Comparison of ENCODE assay signal across 1 cellular context in genomic region chr12:77842430-77842829, GRCh38.
TF ChIP-seq lines count a peak whose summit lies in the region.

No MANE protein-coding gene starts in this region.

TF ChIP-seq in liver, 16 proteins besides CTCF, POLR2A, EP300 and RAD21 (continued from another document):
- TF ChIP-seq, protein P1, sequence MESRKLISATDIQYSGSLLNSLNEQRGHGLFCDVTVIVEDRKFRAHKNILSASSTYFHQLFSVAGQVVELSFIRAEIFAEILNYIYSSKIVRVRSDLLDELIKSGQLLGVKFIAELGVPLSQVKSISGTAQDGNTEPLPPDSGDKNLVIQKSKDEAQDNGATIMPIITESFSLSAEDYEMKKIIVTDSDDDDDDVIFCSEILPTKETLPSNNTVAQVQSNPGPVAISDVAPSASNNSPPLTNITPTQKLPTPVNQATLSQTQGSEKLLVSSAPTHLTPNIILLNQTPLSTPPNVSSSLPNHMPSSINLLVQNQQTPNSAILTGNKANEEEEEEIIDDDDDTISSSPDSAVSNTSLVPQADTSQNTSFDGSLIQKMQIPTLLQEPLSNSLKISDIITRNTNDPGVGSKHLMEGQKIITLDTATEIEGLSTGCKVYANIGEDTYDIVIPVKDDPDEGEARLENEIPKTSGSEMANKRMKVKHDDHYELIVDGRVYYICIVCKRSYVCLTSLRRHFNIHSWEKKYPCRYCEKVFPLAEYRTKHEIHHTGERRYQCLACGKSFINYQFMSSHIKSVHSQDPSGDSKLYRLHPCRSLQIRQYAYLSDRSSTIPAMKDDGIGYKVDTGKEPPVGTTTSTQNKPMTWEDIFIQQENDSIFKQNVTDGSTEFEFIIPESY (IDR thresholded peaks at IDR 0.05), result no peak
- TF ChIP-seq, protein P2, sequence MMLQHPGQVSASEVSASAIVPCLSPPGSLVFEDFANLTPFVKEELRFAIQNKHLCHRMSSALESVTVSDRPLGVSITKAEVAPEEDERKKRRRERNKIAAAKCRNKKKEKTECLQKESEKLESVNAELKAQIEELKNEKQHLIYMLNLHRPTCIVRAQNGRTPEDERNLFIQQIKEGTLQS (IDR thresholded peaks at IDR 0.05), result peak; percentile 33
- peak; percentile 85 for TF ChIP-seq HNF4G (IDR thresholded peaks at IDR 0.05)
